ENCODE assay signal across 8 cellular contexts in genomic region chr1:218259800-218260199, GRCh38. TPM values are rescaled to one million over a fixed set of nuclear protein-coding genes. Genes with fewer than 3 reads are reported as not detected.
DNase-seq lines count a peak whose midpoint lies in the region; ATAC-seq and TF ChIP-seq lines count a peak whose summit lies in the region.

No MANE protein-coding gene starts in this region.

- ATAC-seq in GM21447 (IDR thresholded peaks at IDR 0.05; ENCODE audit: unreplicated experiment) (peak; percentile 65), foreskin keratinocyte (peak; percentile 37), HG03045 (IDR thresholded peaks at IDR 0.05; ENCODE audit: unreplicated experiment) (no peak)
- no peak for ATAC-seq in activated naive CD4-positive, alpha-beta T cell treated with anti-CD3 and anti-CD28 coated beads, Interleukin-2, amount 50 U/mL, for 72 hours

- H4K20me1 ChIP-seq in DOHH2 (ENCODE audit: control insufficient read depth, insufficient read depth, low read depth, low read length): no peaks in the 10 kb centered on the region

- H3K27ac ChIP-seq in DOHH2 (ENCODE audit: low read depth, low read length): no peak overlapping the region
- no peak overlapping the region for H3K27ac ChIP-seq in foreskin keratinocyte

- H3F3A ChIP-seq in DOHH2 (ENCODE audit: control insufficient read depth, insufficient read depth): no peaks in the 10 kb centered on the region

- no peak overlapping the region for H3K4me3 ChIP-seq in DOHH2 (ENCODE audit: low read length)

- no peaks in the 10 kb centered on the region for H3K9me2 ChIP-seq in DOHH2 (replicated peaks; ENCODE audit: control insufficient read depth, low read length)

- H3K27me3 ChIP-seq in DOHH2 (ENCODE audit: control insufficient read depth, low read length) (no peaks in the 10 kb centered on the region), foreskin keratinocyte (peaks cover 4% of the 10 kb centered on the region)

- H3K9me3 Mint-ChIP-seq in activated naive CD4-positive, alpha-beta T cell treated with anti-CD3 and anti-CD28 coated beads, Interleukin-2, amount 50 U/mL, for 72 hours: no peaks in the 10 kb centered on the region

- H3K4me1 ChIP-seq in DOHH2 (ENCODE audit: control insufficient read depth, low read length): peaks cover 3% of the 10 kb centered on the region; the same call in 1 of the 2 replicates
- H3K4me1 ChIP-seq in foreskin keratinocyte: no peaks in the 10 kb centered on the region

- peak; percentile 64 for TF ChIP-seq CTCF in DOHH2 (IDR thresholded peaks at IDR 0.05; ENCODE audit: low read depth, low read length, poor library complexity, severe bottlenecking)
- peak; percentile 57 for TF ChIP-seq CTCF in foreskin keratinocyte (conservative IDR thresholded peaks at IDR 0.05)

- H3K4me2 ChIP-seq in DOHH2 (ENCODE audit: low read length): no peak overlapping the region

- DNase-seq in NCI-H146 (lab: John Stamatoyannopoulos, UW) (peak; percentile 72), foreskin keratinocyte (peak in 1 of 2 donors; percentile 15), activated T-cell treated with anti-CD3 and anti-CD28 coated beads for 4 hours (no peak), hypothalamus (lab: John Stamatoyannopoulos, UW) (no peak)
- DNase-seq in activated naive CD4-positive, alpha-beta T cell treated with anti-CD3 and anti-CD28 coated beads, Interleukin-2, amount 50 U/mL, for 72 hours (ENCODE audit: low spot score in 2 of 2): no peak

- no peaks in the 10 kb centered on the region for H3K36me3 Mint-ChIP-seq in activated naive CD4-positive, alpha-beta T cell treated with anti-CD3 and anti-CD28 coated beads, Interleukin-2, amount 50 U/mL, for 72 hours

- no peak overlapping the region for H3K27ac Mint-ChIP-seq in activated naive CD4-positive, alpha-beta T cell treated with anti-CD3 and anti-CD28 coated beads, Interleukin-2, amount 50 U/mL, for 72 hours

- H3K36me3 ChIP-seq in DOHH2 (ENCODE audit: control insufficient read depth, low read length): no peaks in the 10 kb centered on the region

- no peaks in the 10 kb centered on the region for H3K9me3 ChIP-seq in DOHH2 (ENCODE audit: control insufficient read depth, insufficient read depth, low read length)

- no peaks in the 10 kb centered on the region for H3K79me2 ChIP-seq in DOHH2 (ENCODE audit: control insufficient read depth, low read length)

RNA-seq across cellular contexts. Expression of gene RRP15, which starts 25.3 kb away (rescaled TPM):
- 27.5 and 36.9 TPM in 2 replicates for total RNA-seq in foreskin keratinocyte
- polyA plus RNA-seq in foreskin keratinocyte: 14.8 and 21.4 TPM in 2 replicates
- total RNA-seq in activated naive CD4-positive, alpha-beta T cell treated with anti-CD3 and anti-CD28 coated beads, Interleukin-2, amount 50 U/mL, for 72 hours: 10 to 100 TPM in 1 of 2 donors, 1 to 10 TPM in 1; 7.9 to 18.8 TPM

Comparison
In these comparisons a context has a peak if more than half of its experiments do, and no peak if none do; other contexts are left out.
1. ATAC-seq: peak in GM21447 (single experiment) and foreskin keratinocyte (single experiment); none in HG03045 (single experiment) and activated naive CD4-positive, alpha-beta T cell treated with anti-CD3 and anti-CD28 coated beads, Interleukin-2, amount 50 U/mL, for 72 hours (0 of 2).